In genomic region chr4:165872443-165873297, GRCh38 we compare ENCODE assay signal across 9 cellular contexts. TPM values are rescaled to one million over a fixed set of nuclear protein-coding genes. Genes with fewer than 3 reads are reported as not detected.
DNase-seq lines count a peak whose midpoint lies in the region; ATAC-seq and TF ChIP-seq lines count a peak whose summit lies in the region.
"Had no signal": no experiment of that assay in that cellular context is flagged by ENCODE, and none has a peak within 500 bp of the region (broad histone marks: within the 10 kb centered on the region; RNA-seq: fewer than 3 reads in every experiment).

TSS of gene TLL1 (plus strand) at chr4:165873237. CDS start at chr4:165873905, 668 bp downstream.

- no peaks in the 10 kb centered on the region for H3K36me3 ChIP-seq in right atrium auricular region

- TF ChIP-seq CTCF in HFF-Myc (IDR thresholded peaks at IDR 0.05; ENCODE audit: low read depth, low read length, missing control alignments): no peak
- TF ChIP-seq CTCF in right atrium auricular region (IDR thresholded peaks at IDR 0.05): no peak
- TF ChIP-seq CTCF in retinal pigment epithelial cell (conservative IDR thresholded peaks at IDR 0.05; ENCODE audit: low read depth, low read length): no peak

- no peak for ATAC-seq in GM19023 (IDR thresholded peaks at IDR 0.05; ENCODE audit: unreplicated experiment)

- no peaks in the 10 kb centered on the region for H3K27me3 ChIP-seq in right atrium auricular region

- H3K4me3 ChIP-seq in HFF-Myc (replicated peaks; ENCODE audit: low read depth, low read length) (peak within 1 kb of the TSS; percentile 44), right atrium auricular region (peak within 1 kb of the TSS; percentile 46 to 55), retinal pigment epithelial cell (ENCODE audit: low read length) (peak within 1 kb of the TSS; percentile 75)

- peaks cover 0 to 16% of the 10 kb centered on the region in 2 donors for H3K4me1 ChIP-seq in right atrium auricular region

- peak within 1 kb of the TSS in 1 of 2 donors; percentile 15 for H3K27ac ChIP-seq in right atrium auricular region

- DNase-seq in HFF-Myc (ENCODE audit: extremely low read depth, low read depth) (no peak), SK-N-DZ (ENCODE audit: low spot score) (peak; percentile 7), right atrium auricular region (ENCODE audit: low spot score) (no peak), retinal pigment epithelial cell (ENCODE audit: low read depth) (no peak), globus pallidus (ENCODE audit: low spot score) (no peak), SHP77 treated with DMSO at 0.1 percent for 48 hours (lab: John Stamatoyannopoulos, UW) (no peak)
- no peak for DNase-seq in activated CD4-positive, CD25-positive, alpha-beta regulatory T cell (lab: John Stamatoyannopoulos, UW)

- H3K9me3 ChIP-seq in right atrium auricular region: no peaks in the 10 kb centered on the region

RNA-seq across cellular contexts. Expression of gene TLL1, which starts in this region (rescaled TPM):
- polyA plus RNA-seq in SK-N-DZ (2014; cell fraction: cytosol; rRNA removed): 0.02 TPM in 1 of 2 replicates, not detected in the other
- 0.03 TPM in 1 of 2 replicates, not detected in the other for polyA plus RNA-seq in SK-N-DZ (2014; cell fraction: nucleus; rRNA removed)
- total RNA-seq in right atrium auricular region: 1 to 10 TPM; 1.7 to 4.4 TPM
- total RNA-seq: RPMI7951 had no signal
